15 cellular contexts compared by ENCODE assay signal in the genomic region with DNA sequence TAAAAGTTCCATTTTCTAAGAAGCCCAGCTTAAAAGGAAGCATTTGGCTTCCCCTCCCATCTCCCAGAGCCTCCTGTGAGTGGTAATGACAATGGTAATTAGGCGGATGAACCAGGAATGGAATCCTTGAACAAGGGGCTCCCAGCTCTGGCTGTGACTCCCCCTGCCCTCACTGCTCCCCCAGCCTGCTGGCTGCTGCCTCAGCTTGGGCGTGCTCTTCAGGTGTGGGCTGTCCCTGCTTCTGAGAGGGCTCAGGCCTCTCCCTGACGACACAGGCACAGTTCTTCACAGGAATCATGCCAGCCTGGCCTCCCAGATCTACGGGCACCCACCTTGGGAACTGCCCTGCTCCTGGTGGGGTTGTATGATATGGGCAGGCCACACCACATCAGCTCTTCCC.
A peak's percentile ranks its signal among the peaks of the same experiment; 100 is the strongest.
DNase-seq lines count a peak whose midpoint lies in the region; ATAC-seq and TF ChIP-seq lines count a peak whose summit lies in the region.
"Had no signal": no experiment of that assay in that cellular context is flagged by ENCODE, and none has a peak within 500 bp of the region (broad histone marks: within the 10 kb centered on the region; RNA-seq: fewer than 3 reads in every experiment).

No MANE protein-coding gene starts in this region.

- no peaks in the 10 kb centered on the region for H3K9me3 ChIP-seq in endodermal cell (ENCODE audit: control insufficient read depth, low read length)

- peaks cover 4% of the 10 kb centered on the region for H3K36me3 ChIP-seq in endodermal cell (ENCODE audit: control insufficient read depth, insufficient read depth, low read length)

- H3K4me3 Mint-ChIP-seq in activated CD8-positive, alpha-beta memory T cell treated with anti-CD3 and anti-CD28 coated beads, Interleukin-2, amount 10 ng/mL, durations not matched to agents 7 days and 5 days: no peak overlapping the region
- H3K4me3 Mint-ChIP-seq in endodermal cell (no peak overlapping the region), nephron progenitor cell (no peak overlapping the region)
- H3K4me3 Mint-ChIP-seq: B cell; CD4-positive, alpha-beta T cell had no signal

- H3K27me3 ChIP-seq in endodermal cell (ENCODE audit: control insufficient read depth, insufficient read depth, low read length, poor library complexity, severe bottlenecking): no peaks in the 10 kb centered on the region

- no peak overlapping the region for H3K27ac ChIP-seq in endodermal cell (ENCODE audit: low read depth, low read length)
- H3K27ac ChIP-seq: GM23248 had no signal

- H3K27me3 Mint-ChIP-seq in activated CD8-positive, alpha-beta memory T cell treated with anti-CD3 and anti-CD28 coated beads, Interleukin-2, amount 10 ng/mL, durations not matched to agents 7 days and 5 days: no peaks in the 10 kb centered on the region
- H3K27me3 Mint-ChIP-seq in endodermal cell (ENCODE audit: insufficient read depth) (no peaks in the 10 kb centered on the region), nephron progenitor cell (ENCODE audit: low read depth, poor library complexity) (peaks cover 4% of the 10 kb centered on the region)
- H3K27me3 Mint-ChIP-seq: CD4-positive, alpha-beta T cell had no signal

- no peaks in the 10 kb centered on the region for H3K4me1 Mint-ChIP-seq in activated CD8-positive, alpha-beta memory T cell treated with anti-CD3 and anti-CD28 coated beads, Interleukin-2, amount 10 ng/mL, durations not matched to agents 7 days and 5 days
- H3K4me1 Mint-ChIP-seq in endodermal cell: peaks cover 28% of the 10 kb centered on the region
- peaks cover 26% of the 10 kb centered on the region for H3K4me1 Mint-ChIP-seq in nephron progenitor cell
- H3K4me1 Mint-ChIP-seq: B cell had no signal

- no peak overlapping the region for H3K27ac Mint-ChIP-seq in activated CD8-positive, alpha-beta memory T cell treated with anti-CD3 and anti-CD28 coated beads, Interleukin-2, amount 10 ng/mL, durations not matched to agents 7 days and 5 days
- H3K27ac Mint-ChIP-seq in endodermal cell: no peak overlapping the region
- H3K27ac Mint-ChIP-seq in nephron progenitor cell: peak overlapping the region; percentile 54
- H3K27ac Mint-ChIP-seq: B cell; CD4-positive, alpha-beta T cell had no signal

- H3K36me3 Mint-ChIP-seq in activated CD8-positive, alpha-beta memory T cell treated with anti-CD3 and anti-CD28 coated beads, Interleukin-2, amount 10 ng/mL, durations not matched to agents 7 days and 5 days: no peaks in the 10 kb centered on the region
- H3K36me3 Mint-ChIP-seq in endodermal cell (ENCODE audit: low read depth) (peaks cover 43% of the 10 kb centered on the region), nephron progenitor cell (ENCODE audit: low read depth) (peaks cover 57% of the 10 kb centered on the region)

- H3K9ac ChIP-seq in endodermal cell (ENCODE audit: extremely low read depth, low read length, poor library complexity, severe bottlenecking): no peak overlapping the region
- H3K9ac ChIP-seq: GM23248 had no signal

- CTCF ChIA-PET in activated CD8-positive, alpha-beta memory T cell treated with anti-CD3 and anti-CD28 coated beads, Interleukin-2, amount 10 ng/mL, durations not matched to agents 7 days and 5 days (lab: Charles Lee): interaction anchor here (1.3 kb wide), 1 partner anchor 10 kb away, joined by 7 read pairs; no protein-coding TSS in a partner anchor

- peaks cover 14% of the 10 kb centered on the region for H3K4me1 ChIP-seq in endodermal cell (ENCODE audit: control insufficient read depth, insufficient read depth, low read length)

- H3K9me3 Mint-ChIP-seq in activated CD8-positive, alpha-beta memory T cell treated with anti-CD3 and anti-CD28 coated beads, Interleukin-2, amount 10 ng/mL, durations not matched to agents 7 days and 5 days (ENCODE audit: low read depth): no peaks in the 10 kb centered on the region
- H3K9me3 Mint-ChIP-seq in endodermal cell (no peaks in the 10 kb centered on the region), nephron progenitor cell (no peaks in the 10 kb centered on the region)
- H3K9me3 Mint-ChIP-seq: CD4-positive, alpha-beta T cell had no signal

- no peak for ATAC-seq in activated CD8-positive, alpha-beta memory T cell treated with anti-CD3 and anti-CD28 coated beads, Interleukin-2, amount 10 ng/mL, durations not matched to agents 7 days and 5 days
- no peak for ATAC-seq in HG03095 (IDR thresholded peaks at IDR 0.05; ENCODE audit: unreplicated experiment)
- ATAC-seq: GM12878 had no signal

- H3K4me3 ChIP-seq in endodermal cell (ENCODE audit: low read length): no peak overlapping the region
- H3K4me3 ChIP-seq: GM12878, GM23248 had no signal

- TF ChIP-seq CTCF in endodermal cell (conservative IDR thresholded peaks at IDR 0.05) (no peak), nephron progenitor cell (IDR thresholded peaks at IDR 0.05) (no peak)

- WGBS in endodermal cell (ENCODE audit: insufficient coverage in 1 of 2, insufficient read length in 1 of 2), 2 experiments: 60 to 89% methylated on average over 1 to 4 of the region's 4 CpGs

- DNase-seq in activated CD8-positive, alpha-beta memory T cell treated with anti-CD3 and anti-CD28 coated beads, Interleukin-2, amount 10 ng/mL, durations not matched to agents 7 days and 5 days: peak; percentile 14
- DNase-seq in activated CD8-positive, alpha-beta memory T cell treated with anti-CD3 and anti-CD28 coated beads, Interleukin-2, amount 50 U/mL, for 48 hours: no peak
- DNase-seq in endodermal cell (peak; percentile 38), nephron progenitor cell (no peak), EL (no peak), NCI-H187 treated with DMSO at 0.1 percent for 48 hours (lab: John Stamatoyannopoulos, UW) (no peak)
- DNase-seq: C1 segment of cervical spinal cord; Calu3; CD4-positive, alpha-beta T cell; DMS 273 treated with DMSO at 0.1 percent for 48 hours; GM23248; H7 had no signal

Comparison
In these comparisons a context has a peak if more than half of its experiments do, and no peak if none do; other contexts are left out.
1. DNase-seq: peak in activated CD8-positive, alpha-beta memory T cell treated with anti-CD3 and anti-CD28 coated beads, Interleukin-2, amount 10 ng/mL, durations not matched to agents 7 days and 5 days (single experiment) and endodermal cell (single experiment); none in activated CD8-positive, alpha-beta memory T cell treated with anti-CD3 and anti-CD28 coated beads, Interleukin-2, amount 50 U/mL, for 48 hours (single experiment), nephron progenitor cell (single experiment), EL (single experiment) and NCI-H187 treated with DMSO at 0.1 percent for 48 hours (single experiment).